In the genomic region with DNA sequence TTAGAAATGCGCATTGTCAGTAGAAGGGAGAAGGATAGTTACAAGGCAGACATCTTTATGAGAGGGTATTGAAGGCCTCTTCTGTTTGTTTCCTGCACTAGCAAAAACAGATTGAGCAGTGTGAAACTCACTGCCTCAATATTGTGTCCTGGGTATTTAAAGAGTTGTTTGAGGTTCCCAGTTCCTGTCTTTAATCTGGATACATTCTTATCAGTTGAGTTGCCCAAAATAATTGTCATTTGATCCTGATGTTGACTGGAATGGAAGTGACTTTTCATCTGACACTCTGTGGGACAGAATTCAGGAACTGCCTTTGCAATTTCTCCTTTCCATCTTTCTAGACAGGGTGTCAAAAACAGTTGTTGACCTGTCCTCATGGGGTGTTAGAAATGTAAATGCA, we compare ENCODE assay signal across 9 cellular contexts. TPM values are rescaled to one million over a fixed set of nuclear protein-coding genes. Genes with fewer than 3 reads are reported as not detected.
DNase-seq lines count a peak whose midpoint lies in the region; ATAC-seq, FAIRE-seq and TF ChIP-seq lines count a peak whose summit lies in the region.
"Had no signal": no experiment of that assay in that cellular context is flagged by ENCODE, and none has a peak within 500 bp of the region (broad histone marks: within the 10 kb centered on the region; RNA-seq: fewer than 3 reads in every experiment).

No MANE protein-coding gene starts in this region.

- peak overlapping the region; percentile 96 for H3K4me2 ChIP-seq in OCI-LY1 (ENCODE audit: low read length)
- H3K4me2 ChIP-seq in endothelial cell of umbilical vein (ENCODE audit: insufficient read depth, low read length), result peak overlapping the region; percentile 92

- no peaks in the 10 kb centered on the region for H3K27me3 Mint-ChIP-seq in CD8-positive, alpha-beta T cell (ENCODE audit: low read depth)
- no peaks in the 10 kb centered on the region for H3K27me3 Mint-ChIP-seq in progenitor cell of endocrine pancreas

- POLR2A ChIA-PET in CD8-positive, alpha-beta T cell (lab: Charles Lee), result no interaction called here
- POLR2A ChIA-PET in endothelial cell of umbilical vein (lab: Charles Lee), result no interaction called here

- H3K4me3 ChIP-seq in CD8-positive, alpha-beta T cell (ENCODE audit: low read depth, low read length), result no peak overlapping the region
- H3K4me3 ChIP-seq in OCI-LY1 (ENCODE audit: low read depth, low read length, poor library complexity, severe bottlenecking) (peak overlapping the region; percentile 78), endothelial cell of umbilical vein (replicated peaks in 1 of 3; ENCODE audit: insufficient read depth in 1 of 3, low read depth in 1 of 3, low read length in 3 of 3) (peak overlapping the region in 1 of 3 experiments; percentile 80)

- dilution Hi-C loops in endothelial cell of umbilical vein (cut with MboI; ENCODE audit: extremely low pct_ligation_motif_present, low sequenced_read_pairs), result no loop called here

- H3K36me3 ChIP-seq in CD8-positive, alpha-beta T cell (ENCODE audit: insufficient read depth, low read length), result no peaks in the 10 kb centered on the region
- H3K36me3 ChIP-seq in OCI-LY1 (ENCODE audit: insufficient read depth, low read length) (no peaks in the 10 kb centered on the region), endothelial cell of umbilical vein (ENCODE audit: control insufficient read depth in 2 of 2, extremely low read depth in 1 of 2, insufficient read depth in 2 of 2, low read length in 2 of 2) (peaks cover 0 to 2% of the 10 kb centered on the region in 2 experiments)

- H3K27ac Mint-ChIP-seq in CD8-positive, alpha-beta T cell, result no peak overlapping the region
- peak overlapping the region; percentile 76 for H3K27ac Mint-ChIP-seq in progenitor cell of endocrine pancreas

- H3K36me3 Mint-ChIP-seq in CD8-positive, alpha-beta T cell, result peaks cover 11% of the 10 kb centered on the region
- H3K36me3 Mint-ChIP-seq in progenitor cell of endocrine pancreas (ENCODE audit: insufficient read depth), result no peaks in the 10 kb centered on the region

- no TSS peak for BruUV-seq in endothelial cell of umbilical vein (replicated peaks; lab: Mats Ljungman, UMichigan)

- H3K9me1 ChIP-seq in endothelial cell of umbilical vein (replicated peaks; ENCODE audit: control insufficient read depth, extremely low read depth, insufficient read depth, low read length), result no peaks in the 10 kb centered on the region

- H3K79me2 ChIP-seq in OCI-LY1 (ENCODE audit: insufficient read depth, low read length), result no peaks in the 10 kb centered on the region
- H3K79me2 ChIP-seq in endothelial cell of umbilical vein (ENCODE audit: control insufficient read depth, insufficient read depth, low read length), result peaks cover 8% of the 10 kb centered on the region

- no peak for TF ChIP-seq POLR2A in endothelial cell of umbilical vein (IDR thresholded peaks at IDR 0.05; ENCODE audit: low read depth, low read length)

- no peak overlapping the region for H3K27ac ChIP-seq in CD8-positive, alpha-beta T cell (ENCODE audit: low read depth, low read length)
- H3K27ac ChIP-seq in OCI-LY1 (ENCODE audit: low read depth, low read length, poor library complexity, severe bottlenecking) (no peak overlapping the region), endothelial cell of umbilical vein (ENCODE audit: insufficient read depth, low read depth, low read length) (no peak overlapping the region)

- H3K9me3 ChIP-seq in CD8-positive, alpha-beta T cell (ENCODE audit: low read length), result no peaks in the 10 kb centered on the region
- H3K9me3 ChIP-seq in OCI-LY1 (ENCODE audit: low read length) (no peaks in the 10 kb centered on the region), endothelial cell of umbilical vein (replicated peaks; ENCODE audit: control insufficient read depth, insufficient read depth, low read length) (no peaks in the 10 kb centered on the region)

- no peak for TF ChIP-seq CTCF in CD8-positive, alpha-beta T cell (IDR thresholded peaks at IDR 0.05)
- TF ChIP-seq CTCF in OCI-LY1 (IDR thresholded peaks at IDR 0.05; ENCODE audit: low read length), result no peak
- TF ChIP-seq CTCF in endothelial cell of umbilical vein (IDR thresholded peaks at IDR 0.05; ENCODE audit: extremely low read depth in 1 of 2, insufficient read depth in 1 of 2, low read depth in 1 of 2, low read length in 2 of 2), result no peak
- TF ChIP-seq CTCF in progenitor cell of endocrine pancreas (IDR thresholded peaks at IDR 0.05; ENCODE audit: unreplicated experiment), result no peak

- ATAC-seq in CD8-positive, alpha-beta T cell, result no peak
- no peak for ATAC-seq in GM18868 (IDR thresholded peaks at IDR 0.05; ENCODE audit: unreplicated experiment)

- CTCF ChIA-PET in CD8-positive, alpha-beta T cell (lab: Charles Lee), result interaction anchor here (0.6 to 1.5 kb wide), 4 partner anchors 16 to 146 kb away, joined by 3 to 4 read pairs (median 4); no protein-coding TSS in a partner anchor
- CTCF ChIA-PET in endothelial cell of umbilical vein (lab: Charles Lee), result interaction anchor here (1.0 to 1.6 kb wide), 13 partner anchors 8 to 280 kb away, joined by 3 to 9 read pairs (median 4); a partner anchor contains a TSS

- H3K4me3 Mint-ChIP-seq in CD8-positive, alpha-beta T cell, result peak overlapping the region; percentile 89
- H3K4me3 Mint-ChIP-seq in progenitor cell of endocrine pancreas (ENCODE audit: low read depth), result peak overlapping the region; percentile 89

- H3F3A ChIP-seq in OCI-LY1 (ENCODE audit: insufficient read depth, low read length), result peaks cover 8% of the 10 kb centered on the region; the same call in 1 of the 2 replicates

- H3K4me1 Mint-ChIP-seq in CD8-positive, alpha-beta T cell (ENCODE audit: low read depth), result peaks cover 40% of the 10 kb centered on the region
- H3K4me1 Mint-ChIP-seq in progenitor cell of endocrine pancreas (ENCODE audit: low read depth), result peaks cover 39% of the 10 kb centered on the region

- H2AFZ ChIP-seq in OCI-LY1 (ENCODE audit: low read length), result no peak overlapping the region
- H2AFZ ChIP-seq in endothelial cell of umbilical vein (ENCODE audit: low read depth, low read length), result no peak overlapping the region

- DNase-seq in CD8-positive, alpha-beta T cell, result no peak
- DNase-seq in endothelial cell of umbilical vein (ENCODE audit: low read depth, low spot score), result no peak
- DNase-seq in progenitor cell of endocrine pancreas (ENCODE audit: low spot score, unreplicated experiment), result no peak
- no peak for DNase-seq in T-helper 9 cell
- no peak for DNase-seq in iPS-NIHi7 (ENCODE audit: extremely low spot score)
- DNase-seq in Kasumi-1 (lab: John Stamatoyannopoulos, UW), result no peak
- DNase-seq: activated CD8-positive, alpha-beta memory T cell treated with anti-CD3 and anti-CD28 coated beads for 24 hours had no signal

- intact Hi-C loops in CD8-positive, alpha-beta T cell (cut with DNase I, micrococcal nuclease), result loop anchor here in 1 of 2 experiments (1.0 kb wide), 1 partner anchor 24 kb away; no protein-coding TSS in a partner anchor
- intact Hi-C loops in endothelial cell of umbilical vein (cut with micrococcal nuclease), result no loop called here

- FAIRE-seq in endothelial cell of umbilical vein (lab: Jason Lieb, UNC), result no peak

- H4K20me1 ChIP-seq in OCI-LY1 (ENCODE audit: insufficient read depth, low read length) (no peaks in the 10 kb centered on the region), endothelial cell of umbilical vein (replicated peaks; ENCODE audit: control insufficient read depth, extremely low read depth, insufficient read depth, low read length) (peaks cover 2% of the 10 kb centered on the region)

- no peaks in the 10 kb centered on the region for H3K9me2 ChIP-seq in OCI-LY1 (ENCODE audit: low read depth, low read length)

- peaks cover 38% of the 10 kb centered on the region for H3K4me1 ChIP-seq in CD8-positive, alpha-beta T cell (ENCODE audit: insufficient read depth, low read length)
- peaks cover 40% of the 10 kb centered on the region for H3K4me1 ChIP-seq in OCI-LY1 (ENCODE audit: insufficient read depth, low read length, severe bottlenecking)
- H3K4me1 ChIP-seq in endothelial cell of umbilical vein (ENCODE audit: control insufficient read depth, extremely low read depth, insufficient read depth, low read length), result peaks cover 37% of the 10 kb centered on the region

- no peaks in the 10 kb centered on the region for H3K27me3 ChIP-seq in CD8-positive, alpha-beta T cell (ENCODE audit: insufficient read depth, low read length)
- H3K27me3 ChIP-seq in OCI-LY1 (ENCODE audit: insufficient read depth, low read length) (0 out of 2 replicates have a peak, but pooled peaks cover 5% of the 10 kb centered on the region), endothelial cell of umbilical vein (ENCODE audit: control insufficient read depth in 2 of 2, insufficient read depth in 2 of 2, low read length in 2 of 2) (no peaks in the 10 kb centered on the region)

- no peak overlapping the region for H3K9ac ChIP-seq in OCI-LY1 (ENCODE audit: low read length)
- no peak overlapping the region for H3K9ac ChIP-seq in endothelial cell of umbilical vein (replicated peaks; ENCODE audit: extremely low read depth, insufficient read depth, low read length)

- no peaks in the 10 kb centered on the region for H3K9me3 Mint-ChIP-seq in CD8-positive, alpha-beta T cell
- H3K9me3 Mint-ChIP-seq in progenitor cell of endocrine pancreas (ENCODE audit: low read depth), result peaks cover 3% of the 10 kb centered on the region

TF ChIP-seq in endothelial cell of umbilical vein, 7 proteins besides CTCF, POLR2A, EP300 and RAD21 (continues in another document):
- no peak for TF ChIP-seq MYC (IDR thresholded peaks at IDR 0.05; ENCODE audit: low read depth, low read length)

RNA-seq across cellular contexts. Expression of a gene that starts 1.7 kb away (rescaled TPM):
- 1 to 10 TPM; 8.3 to 9.0 TPM for total RNA-seq in CD8-positive, alpha-beta T cell
- total RNA-seq in endothelial cell of umbilical vein (36.4 and 37.3 TPM in 2 replicates), progenitor cell of endocrine pancreas (86.3 and 90.5 TPM in 2 replicates)
- 49.2 and 55.9 TPM in 2 replicates for polyA plus RNA-seq in endothelial cell of umbilical vein
- 23.8 and 26.4 TPM in 2 replicates for polyA plus RNA-seq in endothelial cell of umbilical vein (2011; cell fraction: cytosol; rRNA removed)
- 112 and 129 TPM in 2 replicates for polyA plus RNA-seq in endothelial cell of umbilical vein (2011; cell fraction: nucleus; rRNA removed)
- polyA plus RNA-seq in endothelial cell of umbilical vein (2012), result 27.7 and 32.3 TPM in 2 replicates
- polyA minus RNA-seq in endothelial cell of umbilical vein, result 106 and 151 TPM in 2 replicates
- 19.3 TPM for polyA minus RNA-seq in endothelial cell of umbilical vein (2011; cell fraction: cytosol; rRNA and poly(A)+ RNA removed)
- polyA minus RNA-seq in endothelial cell of umbilical vein (2011; cell fraction: nucleus; rRNA and poly(A)+ RNA removed), result 70.8 and 102 TPM in 2 replicates

RNA-seq across cellular contexts. Expression of a gene that starts 37.3 kb away (rescaled TPM):
- total RNA-seq in CD8-positive, alpha-beta T cell, result not detected
- 663 and 684 TPM in 2 replicates for total RNA-seq in endothelial cell of umbilical vein
- polyA plus RNA-seq in endothelial cell of umbilical vein, result 292 and 303 TPM in 2 replicates
- 292 and 325 TPM in 2 replicates for polyA plus RNA-seq in endothelial cell of umbilical vein (2011; cell fraction: cytosol; rRNA removed)
- 136 and 153 TPM in 2 replicates for polyA plus RNA-seq in endothelial cell of umbilical vein (2011; cell fraction: nucleus; rRNA removed)
- 489 and 555 TPM in 2 replicates for polyA plus RNA-seq in endothelial cell of umbilical vein (2012)
- polyA minus RNA-seq in endothelial cell of umbilical vein, result 263 and 271 TPM in 2 replicates
- 99.5 TPM for polyA minus RNA-seq in endothelial cell of umbilical vein (2011; cell fraction: cytosol; rRNA and poly(A)+ RNA removed)
- 60.6 and 86.5 TPM in 2 replicates for polyA minus RNA-seq in endothelial cell of umbilical vein (2011; cell fraction: nucleus; rRNA and poly(A)+ RNA removed)
- total RNA-seq in progenitor cell of endocrine pancreas, result 1.1 and 1.8 TPM in 2 replicates

Comparison
In these comparisons a context has a peak if more than half of its experiments do, and no peak if none do; other contexts are left out.
1. RNA of a gene that starts 37.3 kb away (total RNA-seq): 663 to 684 TPM in endothelial cell of umbilical vein; 1.1 to 1.8 TPM in progenitor cell of endocrine pancreas and not detected in CD8-positive, alpha-beta T cell; every median in the first group is over 100 times any median in the second.